ENCODE assay signal across 15 cellular contexts in the genomic region with DNA sequence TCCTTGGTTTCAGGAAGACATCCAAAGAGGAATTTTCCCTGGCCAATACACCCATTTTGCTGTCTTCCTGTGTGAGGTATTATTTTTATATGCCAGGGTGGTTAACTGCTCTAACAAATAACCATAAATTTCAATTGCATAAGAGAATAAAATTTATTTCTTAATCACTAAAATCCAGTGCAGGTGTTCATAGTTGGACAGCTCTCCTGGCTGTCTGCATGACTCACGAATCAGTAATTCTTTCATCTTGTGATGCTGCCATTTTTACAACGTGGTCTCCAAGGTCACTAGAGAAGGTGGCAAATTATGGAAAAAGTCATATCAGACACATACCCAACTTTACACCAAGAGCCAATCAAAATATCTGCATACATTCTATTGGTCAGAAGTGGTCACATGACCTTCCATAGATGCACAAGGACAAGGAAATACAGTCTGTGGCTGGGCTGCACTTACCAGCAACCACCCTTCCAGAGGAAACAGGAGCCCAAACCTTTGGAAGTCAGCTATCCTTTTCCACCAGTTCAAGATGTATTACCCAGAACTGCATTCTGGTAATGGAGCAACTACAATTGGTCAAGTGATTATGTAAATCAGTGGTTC.
DNase-seq lines count a peak whose midpoint lies in the region; ATAC-seq and TF ChIP-seq lines count a peak whose summit lies in the region.
"Had no signal": no experiment of that assay in that cellular context is flagged by ENCODE, and none has a peak within 500 bp of the region (broad histone marks: within the 10 kb centered on the region; RNA-seq: fewer than 3 reads in every experiment).

No MANE protein-coding gene starts in this region.

- H3K27me3 ChIP-seq in PC-3 (ENCODE audit: low read length) (no peaks in the 10 kb centered on the region), uterus (no peaks in the 10 kb centered on the region)
- H3K27me3 ChIP-seq: SJSA1 had no signal

- H3K9ac ChIP-seq in PC-3 (ENCODE audit: low read length) = no peak overlapping the region

- POLR2A ChIA-PET in PC-3 (lab: Charles Lee; ENCODE audit: unreplicated experiment) = interaction anchor here (0.7 kb wide), 1 partner anchor 1702 kb away, joined by 3 read pairs; no protein-coding TSS in a partner anchor

- H3K9me3 ChIP-seq in PC-3 (ENCODE audit: low read length) (no peaks in the 10 kb centered on the region), uterus (no peaks in the 10 kb centered on the region)
- H3K9me3 ChIP-seq: SJSA1 had no signal

- H3K4me1 ChIP-seq in PC-3 (ENCODE audit: insufficient read depth, low read length) (no peaks in the 10 kb centered on the region), uterus (peaks cover 5 to 10% of the 10 kb centered on the region in 2 donors)
- H3K4me1 ChIP-seq: SJSA1 had no signal

- H3F3A ChIP-seq in PC-3 (ENCODE audit: low read length, unreplicated experiment) = no peaks in the 10 kb centered on the region

- no peaks in the 10 kb centered on the region for H3K36me3 ChIP-seq in PC-3 (ENCODE audit: low read depth, low read length)
- no peaks in the 10 kb centered on the region for H3K36me3 ChIP-seq in uterus
- H3K36me3 ChIP-seq: SJSA1 had no signal

- DNase-seq in HT-29 (ENCODE audit: low spot score) (peak; percentile 14), PC-3 (peak; percentile 40), epithelial cell of esophagus (ENCODE audit: low read depth) (peak; percentile 49), uterus (peak in 1 of 2 donors; percentile 39), sciatic nerve (ENCODE audit: low spot score) (no peak), DMS79 (lab: John Stamatoyannopoulos, UW) (no peak)
- DNase-seq: CD4-positive, CD25-positive, alpha-beta regulatory T cell; Karpas-422; NCI-H187; NCI-H2171; NCI-H748 treated with DMSO at 0.1 percent for 48 hours; OCI-M1 had no signal

- H4K20me1 ChIP-seq in PC-3 (ENCODE audit: low read length) = no peaks in the 10 kb centered on the region

- no peak overlapping the region for H3K27ac ChIP-seq in PC-3 (ENCODE audit: low read length)
- peak overlapping the region; percentile 68 to 84 for H3K27ac ChIP-seq in uterus
- H3K27ac ChIP-seq: SJSA1 had no signal

- no peak overlapping the region for H3K4me3 ChIP-seq in PC-3 (ENCODE audit: low read length)
- H3K4me3 ChIP-seq in epithelial cell of esophagus (ENCODE audit: low read length) = no peak overlapping the region
- H3K4me3 ChIP-seq in uterus = no peak overlapping the region
- H3K4me3 ChIP-seq: SJSA1 had no signal

- no peaks in the 10 kb centered on the region for H3K79me2 ChIP-seq in PC-3 (ENCODE audit: low read length)

- no peak for TF ChIP-seq CTCF in PC-3 (conservative IDR thresholded peaks at IDR 0.05; ENCODE audit: low read depth, low read length)
- TF ChIP-seq CTCF in epithelial cell of esophagus (IDR thresholded peaks at IDR 0.05; ENCODE audit: insufficient read depth, low read depth, low read length, missing control alignments) = no peak
- TF ChIP-seq CTCF in uterus (IDR thresholded peaks at IDR 0.05) = no peak

- no TSS peak for BruUV-seq in PC-3 (replicated peaks; lab: Mats Ljungman, UMichigan)

- ATAC-seq in PC-3 (peak; percentile 24), sciatic nerve (no peak), GM21423 (IDR thresholded peaks at IDR 0.05; ENCODE audit: unreplicated experiment) (no peak)
- ATAC-seq: HCT116 had no signal

- CTCF ChIA-PET in PC-3 (lab: Charles Lee) = no interaction called here

- H3K9me2 ChIP-seq in PC-3 (replicated peaks; ENCODE audit: low read length) = no peaks in the 10 kb centered on the region

- intact Hi-C loops in PC-3 (cut with micrococcal nuclease) (no loop called here), uterus (cut with DNase I; ENCODE audit: low total_unique reads) (no loop called here), sciatic nerve (cut with DNase I) (loop anchor here (10.0 kb wide), 1 partner anchor 364 kb away; the partner anchor contains the start of gene BTG1)

- H3K4me2 ChIP-seq in PC-3 (ENCODE audit: low read length) = no peak overlapping the region

- no peak overlapping the region for H2AFZ ChIP-seq in PC-3 (ENCODE audit: low read length)

- no peak for TF ChIP-seq POLR2A in uterus (IDR thresholded peaks at IDR 0.05)

Comparison
In these comparisons a context has a peak if more than half of its experiments do, and no peak if none do; other contexts are left out.
1. DNase-seq: peak in HT-29 (single experiment), PC-3 (single experiment) and epithelial cell of esophagus (single experiment); none in sciatic nerve (single experiment) and DMS79 (single experiment).